17 cellular contexts compared by ENCODE assay signal in the genomic region with DNA sequence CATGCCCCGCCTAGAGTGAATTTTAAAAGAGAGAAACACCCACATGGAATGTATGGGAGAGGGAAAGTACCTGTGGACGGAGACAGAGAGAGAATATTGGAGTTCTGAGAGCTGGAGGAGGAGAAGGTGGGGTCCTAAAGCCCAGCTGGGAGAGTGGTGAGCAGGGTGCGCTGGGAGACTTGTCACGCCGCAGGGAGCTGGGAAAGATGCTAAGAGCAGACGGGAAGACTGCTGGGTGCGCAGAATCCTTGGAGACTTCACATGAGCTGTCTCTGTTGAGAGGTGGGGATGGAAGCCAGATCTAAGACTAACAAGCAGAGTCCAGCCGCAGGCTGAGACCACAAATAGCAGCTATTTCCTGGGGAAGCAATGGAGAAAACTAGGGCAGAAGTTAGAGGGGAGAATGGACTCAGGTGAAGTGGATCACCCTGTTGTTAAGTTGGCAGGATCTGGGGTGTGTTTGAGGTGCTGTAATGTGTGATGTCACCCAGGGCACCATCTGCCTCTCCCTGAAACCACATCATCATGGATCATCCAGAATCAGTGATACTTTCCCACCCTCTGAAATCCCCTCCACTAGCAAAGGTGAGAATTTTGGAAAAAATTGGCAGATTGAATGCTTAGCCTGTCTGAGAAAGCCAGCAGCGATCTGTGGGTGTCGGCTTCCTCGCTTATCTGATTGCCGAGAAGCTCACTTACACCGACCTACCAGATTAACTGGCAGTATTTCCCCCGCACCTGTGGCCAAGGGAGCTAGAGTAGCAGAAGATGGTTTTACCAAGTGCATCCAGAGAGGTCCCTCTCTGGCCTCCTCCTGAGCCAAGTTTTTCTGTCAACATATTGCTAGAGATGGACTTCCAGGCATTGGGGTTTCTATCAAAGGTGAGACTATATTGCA.
DNase-seq lines count a peak whose midpoint lies in the region; ATAC-seq and TF ChIP-seq lines count a peak whose summit lies in the region.
"Had no signal": no experiment of that assay in that cellular context is flagged by ENCODE, and none has a peak within 500 bp of the region (broad histone marks: within the 10 kb centered on the region; RNA-seq: fewer than 3 reads in every experiment).

No MANE protein-coding gene starts in this region.

- no peaks in the 10 kb centered on the region for H3K27me3 ChIP-seq in H9 (ENCODE audit: insufficient read depth, low read length)
- H3K27me3 ChIP-seq: BLaER1 treated with 17β-estradiol and CSF1 and Interleukin-3, amounts not matched to agents 10 nM and 100 nM; cardiac muscle cell had no signal

- no peak overlapping the region for H2BK15ac ChIP-seq in H9 (ENCODE audit: low read depth, low read length)

- H3K36me3 Mint-ChIP-seq in H9 (ENCODE audit: insufficient read depth in 1 of 3, low read depth in 3 of 3) = no peaks in the 10 kb centered on the region; a peak in 1 of 7 replicates
- H3K36me3 Mint-ChIP-seq in activated naive CD4-positive, alpha-beta T cell treated with anti-CD3 and anti-CD28 coated beads, Interleukin-2, amount 50 U/mL, for 72 hours = peaks cover 69 to 82% of the 10 kb centered on the region in 2 donors

- no peak overlapping the region for H4K91ac ChIP-seq in H9 (ENCODE audit: insufficient read length, low read depth, low read length)

- H4K8ac ChIP-seq in H9 (replicated peaks; ENCODE audit: insufficient read length, low read depth, low read length) = no peak overlapping the region

- no peak overlapping the region for H2AFZ ChIP-seq in H9 (ENCODE audit: low read length)

- no peak overlapping the region for H3K23ac ChIP-seq in H9 (ENCODE audit: insufficient read length, low read depth, low read length)

- no CpG with 5 or more reads among the region's 14 CpGs for WGBS in H9 (ENCODE audit: extremely low coverage, insufficient read length, low lambda C conversion rate)

- H2BK120ac ChIP-seq in H9 (ENCODE audit: low read depth, low read length, poor library complexity, severe bottlenecking) = no peak overlapping the region

- no peak overlapping the region for H3K14ac ChIP-seq in H9 (ENCODE audit: insufficient read depth, low read length)

- H3K56ac ChIP-seq in H9 (ENCODE audit: insufficient read length, low read depth, low read length) = no peak overlapping the region

- no peak overlapping the region for H4K5ac ChIP-seq in H9 (ENCODE audit: insufficient read length, low read depth, low read length)

- DNase-seq in activated CD4-positive, alpha-beta T cell treated with anti-CD3 and anti-CD28 coated beads for 48 hours = peak; percentile 38
- no peak for DNase-seq in activated CD4-positive, alpha-beta T cell treated with anti-CD3 and anti-CD28 coated beads for 1 hour
- DNase-seq in H9 = no peak
- no peak for DNase-seq in activated naive CD4-positive, alpha-beta T cell treated with anti-CD3 and anti-CD28 coated beads, Interleukin-2, amount 50 U/mL, for 72 hours (ENCODE audit: low spot score in 2 of 2)
- peak; percentile 27 for DNase-seq in occipital lobe (lab: John Stamatoyannopoulos, UW)
- no peak for DNase-seq in NCI-H2107 (lab: John Stamatoyannopoulos, UW)
- no peak for DNase-seq in amniotic stem cell (lab: John Stamatoyannopoulos, UW)
- DNase-seq: 8988T; effector CD4-positive, alpha-beta T cell; mesendoderm; NCI-H146; NCI-H510A treated with DMSO at 0.1 percent for 48 hours; SIG-M5; T1000 had no signal

- no peak overlapping the region for H2BK20ac ChIP-seq in H9 (ENCODE audit: low read depth, low read length, poor library complexity, severe bottlenecking)

- peaks cover 1% of the 10 kb centered on the region; the same call in 1 of the 2 replicates for H3K27me3 Mint-ChIP-seq in H9 (ENCODE audit: low read depth)

- no peaks in the 10 kb centered on the region for H3K4me1 ChIP-seq in H9 (ENCODE audit: insufficient read depth, low read length)

- no peak overlapping the region for H3K9ac ChIP-seq in H9 (ENCODE audit: extremely low read depth, insufficient read length, low read length)
- H3K9ac ChIP-seq: BLaER1 treated with 17β-estradiol and CSF1 and Interleukin-3, amounts not matched to agents 10 nM and 100 nM had no signal

- no peak for TF ChIP-seq CTCF in H9 (conservative IDR thresholded peaks at IDR 0.05)

- no peaks in the 10 kb centered on the region for H3K9me3 Mint-ChIP-seq in H9
- H3K9me3 Mint-ChIP-seq in activated naive CD4-positive, alpha-beta T cell treated with anti-CD3 and anti-CD28 coated beads, Interleukin-2, amount 50 U/mL, for 72 hours = peaks cover 0 to 4% of the 10 kb centered on the region in 2 donors

- no peak overlapping the region for H3K27ac ChIP-seq in H9 (ENCODE audit: insufficient read length, low read depth, low read length)
- H3K27ac ChIP-seq: BLaER1 treated with 17β-estradiol and CSF1 and Interleukin-3, amounts not matched to agents 10 nM and 100 nM; cardiac muscle cell had no signal

- H3T11ph ChIP-seq in H9 (ENCODE audit: low read length) = no peak overlapping the region

- H2BK12ac ChIP-seq in H9 (ENCODE audit: insufficient read length, low read depth, low read length) = no peak overlapping the region

- no peaks in the 10 kb centered on the region for H3K9me3 ChIP-seq in H9 (ENCODE audit: control insufficient read depth, low read depth, low read length)

- no peaks in the 10 kb centered on the region for H3K4me1 Mint-ChIP-seq in H9

- H3K79me1 ChIP-seq in H9 (ENCODE audit: insufficient read depth, low read depth, low read length, poor library complexity, severe bottlenecking) = no peaks in the 10 kb centered on the region

- no peaks in the 10 kb centered on the region for H4K20me1 ChIP-seq in H9 (ENCODE audit: control insufficient read depth, insufficient read depth, insufficient read length)
- H4K20me1 ChIP-seq: BLaER1 treated with 17β-estradiol and CSF1 and Interleukin-3, amounts not matched to agents 10 nM and 100 nM had no signal

- no peaks in the 10 kb centered on the region for H3K23me2 ChIP-seq in H9 (ENCODE audit: insufficient read length, low read depth, low read length, poor library complexity, severe bottlenecking)

- no peak overlapping the region for H3K4me2 ChIP-seq in H9 (ENCODE audit: insufficient read depth, insufficient read length, low read length)
- H3K4me2 ChIP-seq: BLaER1 treated with 17β-estradiol and CSF1 and Interleukin-3, amounts not matched to agents 10 nM and 100 nM had no signal

- H2BK5ac ChIP-seq in H9 (ENCODE audit: insufficient read length, low read length) = no peak overlapping the region

- H3K27ac Mint-ChIP-seq in H9 = peak overlapping the region in 2 of 3 experiments; percentile 46 to 96; a peak in 2 of 7 replicates
- H3K27ac Mint-ChIP-seq in activated naive CD4-positive, alpha-beta T cell treated with anti-CD3 and anti-CD28 coated beads, Interleukin-2, amount 50 U/mL, for 72 hours = peak overlapping the region; percentile 13 to 83

- H3K4ac ChIP-seq in H9 (ENCODE audit: low read depth, low read length) = no peak overlapping the region

- no peaks in the 10 kb centered on the region for H3K79me2 ChIP-seq in H9 (ENCODE audit: insufficient read depth, low read length)

- no peak overlapping the region for H3K4me3 Mint-ChIP-seq in H9

- no peak overlapping the region for H3K18ac ChIP-seq in H9 (ENCODE audit: insufficient read length, low read depth, low read length)

- ATAC-seq in activated naive CD4-positive, alpha-beta T cell treated with anti-CD3 and anti-CD28 coated beads, Interleukin-2, amount 50 U/mL, for 72 hours = peak in 1 of 2 donors; percentile 20
- no peak for ATAC-seq in activated CD4-positive, CD25-positive, alpha-beta regulatory T cell treated with anti-CD3 and anti-CD28 coated beads, Interleukin-2, amount 50 U/mL, for 24 hours

- H2AK5ac ChIP-seq in H9 (ENCODE audit: insufficient read length, low read length) = no peak overlapping the region

Comparison
In these comparisons a context has a peak if more than half of its experiments do, and no peak if none do; other contexts are left out.
1. DNase-seq: peak in activated CD4-positive, alpha-beta T cell treated with anti-CD3 and anti-CD28 coated beads for 48 hours (single experiment) and occipital lobe (single experiment); none in activated CD4-positive, alpha-beta T cell treated with anti-CD3 and anti-CD28 coated beads for 1 hour (single experiment), H9 (single experiment), activated naive CD4-positive, alpha-beta T cell treated with anti-CD3 and anti-CD28 coated beads, Interleukin-2, amount 50 U/mL, for 72 hours (0 of 2), NCI-H2107 (single experiment) and amniotic stem cell (single experiment).